7 cellular contexts compared by ENCODE assay signal in genomic region chr3:183098538-183099025, GRCh38. TPM values are rescaled to one million over a fixed set of nuclear protein-coding genes. Genes with fewer than 3 reads are reported as not detected.
DNase-seq lines count a peak whose midpoint lies in the region; ATAC-seq and TF ChIP-seq lines count a peak whose summit lies in the region.

No MANE protein-coding gene starts in this region.

- TF ChIP-seq CTCF in HL-60 (IDR thresholded peaks at IDR 0.05; ENCODE audit: insufficient read depth, low read length) (no peak), brain microvascular endothelial cell (IDR thresholded peaks at IDR 0.05; ENCODE audit: low read depth, low read length, missing control alignments) (no peak), uterus (IDR thresholded peaks at IDR 0.05) (no peak)

- H2BK15ac ChIP-seq in mesendoderm (replicated peaks; ENCODE audit: low read depth) = no peak overlapping the region

- H3K36me3 ChIP-seq in brain microvascular endothelial cell (replicated peaks) = no peaks in the 10 kb centered on the region
- H3K36me3 ChIP-seq in mesendoderm (ENCODE audit: control insufficient read depth, insufficient read depth, low read length) = no peaks in the 10 kb centered on the region
- H3K36me3 ChIP-seq in uterus = no peaks in the 10 kb centered on the region

- peaks cover 2% of the 10 kb centered on the region for H3K4me1 ChIP-seq in mesendoderm (ENCODE audit: control insufficient read depth, low read depth, low read length)
- H3K4me1 ChIP-seq in uterus = no peaks in the 10 kb centered on the region

- peak overlapping the region; percentile 96 for H3K56ac ChIP-seq in mesendoderm (ENCODE audit: low read length)

- H3K27ac ChIP-seq in HL-60 (replicated peaks) (peak overlapping the region; percentile 80), brain microvascular endothelial cell (peak overlapping the region; percentile 51), mesendoderm (ENCODE audit: low read depth, low read length) (no peak overlapping the region), uterus (peak overlapping the region; percentile 83 to 85)

- peak; percentile 10 for ATAC-seq in GM18520 (IDR thresholded peaks at IDR 0.05; ENCODE audit: unreplicated experiment)
- ATAC-seq in HG02759 (IDR thresholded peaks at IDR 0.05; ENCODE audit: unreplicated experiment) = no peak

- peak overlapping the region; percentile 85 for H3K4me2 ChIP-seq in mesendoderm (ENCODE audit: low read length)

- H2BK5ac ChIP-seq in mesendoderm (ENCODE audit: low read length) = no peak overlapping the region

- no CpG with 5 or more reads among the region's 8 CpGs for WGBS in mesendoderm (ENCODE audit: extremely low coverage, insufficient coverage, low lambda C conversion rate)

- peaks cover 2% of the 10 kb centered on the region for H3K79me1 ChIP-seq in mesendoderm (ENCODE audit: low read length)

- no peak overlapping the region for H2BK120ac ChIP-seq in mesendoderm (ENCODE audit: low read depth, low read length)

- no peaks in the 10 kb centered on the region for H3K79me2 ChIP-seq in mesendoderm (ENCODE audit: control insufficient read depth, insufficient read depth, low read length)

- H3K9ac ChIP-seq in mesendoderm (ENCODE audit: low read length) = peak overlapping the region; percentile 92

- no peaks in the 10 kb centered on the region for H3K9me3 ChIP-seq in uterus

- in situ Hi-C loops in brain microvascular endothelial cell (cut with HindIII; ENCODE audit: low pct_ligation_motif_present, low sequenced_read_pairs) = no loop called here

- H3K27me3 ChIP-seq in HL-60 (ENCODE audit: insufficient read depth, poor library complexity, severe bottlenecking) = no peaks in the 10 kb centered on the region
- no peaks in the 10 kb centered on the region for H3K27me3 ChIP-seq in brain microvascular endothelial cell (replicated peaks)
- H3K27me3 ChIP-seq in mesendoderm (ENCODE audit: insufficient read depth, low read length, poor library complexity) = no peaks in the 10 kb centered on the region
- H3K27me3 ChIP-seq in uterus = no peaks in the 10 kb centered on the region

- DNase-seq in HL-60 (ENCODE audit: low read depth in 1 of 2, low spot score in 1 of 2) (no peak), brain microvascular endothelial cell (no peak), mesendoderm (no peak), uterus (no peak)
- DNase-seq in stimulated activated CD4-positive, alpha-beta T cell treated with anti-CD3 and anti-CD28 coated beads, Interleukin-4, amount 100 ng/mL, for 1 hour = no peak

- intact Hi-C loops in uterus (cut with DNase I; ENCODE audit: low total_unique reads) = no loop called here

- no peak overlapping the region for H3K23ac ChIP-seq in mesendoderm (ENCODE audit: low read length)

- H4K8ac ChIP-seq in mesendoderm (ENCODE audit: low read depth, low read length) = no peak overlapping the region

- H3K4me3 ChIP-seq in HL-60 (replicated peaks; ENCODE audit: insufficient read depth, low read length) (peak overlapping the region; percentile 98), brain microvascular endothelial cell (ENCODE audit: low read depth, low read length) (peak overlapping the region; percentile 90), mesendoderm (ENCODE audit: low read length) (peak overlapping the region; percentile 90), uterus (peak overlapping the region; percentile 69 to 74)

- H3K4ac ChIP-seq in mesendoderm (ENCODE audit: low read depth, low read length) = no peak overlapping the region

- no peak for TF ChIP-seq POLR2A in uterus (IDR thresholded peaks at IDR 0.05)

- no peak overlapping the region for H4K5ac ChIP-seq in mesendoderm (ENCODE audit: low read length)

- no peak overlapping the region for H2AK5ac ChIP-seq in mesendoderm (ENCODE audit: low read length)

- no peak overlapping the region for H3K18ac ChIP-seq in mesendoderm (ENCODE audit: low read length)

RNA-seq across cellular contexts. Expression of gene MCCC1, which starts 0.7 kb away (rescaled TPM):
- polyA plus RNA-seq in mesendoderm (2013, experiment 1 of 2) = 7.2 TPM
- 7.9 TPM for polyA plus RNA-seq in mesendoderm (2013, experiment 2 of 2)
- total RNA-seq in uterus = 10 to 100 TPM; 20.5 to 40.3 (median 35.0) TPM
